8 cellular contexts compared by ENCODE assay signal in the genomic region with DNA sequence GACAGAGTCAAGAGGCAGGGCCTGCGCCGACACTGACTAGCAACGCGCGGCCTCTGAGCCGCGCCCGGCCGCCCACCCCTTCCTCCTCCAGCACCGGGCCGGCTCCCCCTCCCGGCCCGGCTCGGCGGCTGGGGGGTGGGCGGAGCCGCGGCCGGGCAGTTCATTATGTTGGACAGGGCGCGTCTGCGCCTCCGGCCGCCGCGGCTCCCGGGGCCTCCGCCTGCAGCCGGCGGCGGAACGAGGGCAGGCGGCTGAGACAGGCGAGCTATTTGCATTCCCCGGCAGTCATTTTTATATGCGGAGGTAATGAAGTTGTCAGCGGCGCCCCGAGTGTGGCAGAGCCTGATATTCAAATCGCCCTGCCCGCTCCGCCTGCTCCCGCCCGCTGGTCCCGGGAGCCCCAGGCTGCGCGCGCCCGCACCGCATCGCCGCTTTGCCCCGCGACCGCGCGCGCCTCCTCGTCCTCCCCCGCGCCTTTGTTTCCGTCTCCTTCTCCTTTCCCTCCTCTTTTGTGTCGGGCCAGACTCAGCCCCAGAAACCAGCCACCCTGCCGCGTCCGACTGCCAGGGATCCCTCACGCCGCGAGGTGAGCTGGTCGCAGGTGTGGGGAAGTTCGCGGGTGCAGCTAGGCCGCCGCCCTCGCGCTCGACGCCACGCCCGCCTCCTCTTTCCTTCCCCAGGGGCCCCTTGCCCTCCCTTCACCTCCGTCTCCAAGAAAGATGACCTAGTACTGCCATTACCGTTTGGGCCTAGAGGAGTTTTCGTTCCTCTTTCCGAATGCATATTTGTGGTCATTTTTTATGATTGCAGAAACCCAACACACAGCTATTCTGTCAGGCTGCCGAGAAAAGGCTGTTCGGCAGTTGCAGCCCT.
DNase-seq lines count a peak whose midpoint lies in the region; TF ChIP-seq lines count a peak whose summit lies in the region.

No MANE protein-coding gene starts in this region.

- no peaks in the 10 kb centered on the region for H4K20me1 ChIP-seq in GM23248 (ENCODE audit: insufficient read depth)

- 1% methylated on average over 51 to 71 of the region's 86 CpGs for WGBS in GM23248 (ENCODE audit: low coverage in 1 of 2, low lambda C conversion rate in 2 of 2, missing lambda C conversion rate in 2 of 2), 2 experiments
- WGBS in iPS DF 6.9 (ENCODE audit: insufficient coverage, insufficient read length): no CpG with 5 or more reads among the region's 86 CpGs

- H3K36me3 ChIP-seq in GM23248 (ENCODE audit: low read depth): no peaks in the 10 kb centered on the region
- no peaks in the 10 kb centered on the region for H3K36me3 ChIP-seq in iPS DF 6.9 (ENCODE audit: control insufficient read depth, insufficient read depth, low read length)

- DNase-seq in GM10248 (ENCODE audit: extremely low spot score) (peak; percentile 87), GM23248 (peak; percentile 73), KG1 (lab: John Stamatoyannopoulos, UW) (peak; percentile 81), SHP77 treated with DMSO at 0.1 percent for 48 hours (lab: John Stamatoyannopoulos, UW) (peak; percentile 48), astrocyte of the hippocampus (ENCODE audit: low read depth, low spot score) (peak; percentile 82), iPS DF 6.9 (ENCODE audit: low read depth, low spot score) (no peak), renal cortical epithelial cell (ENCODE audit: low read depth) (peak; percentile 37)
- DNase-seq in NK-92 treated with Interleukin-12 subunit alpha and Interleukin-12 subunit beta, amount 100 ng/mL, for 24 hours (lab: John Stamatoyannopoulos, UW): no peak

- H3K4me3 ChIP-seq in GM23248: peak overlapping the region; percentile 75
- peak overlapping the region; percentile 91 for H3K4me3 ChIP-seq in iPS DF 6.9 (ENCODE audit: low read length)

- H3K4me1 ChIP-seq in GM23248 (ENCODE audit: insufficient read depth) (0 out of 2 replicates have a peak, but pooled peaks cover 5% of the 10 kb centered on the region), iPS DF 6.9 (ENCODE audit: control insufficient read depth, insufficient read depth, low read length) (0 out of 2 replicates have a peak, but pooled peaks cover 2% of the 10 kb centered on the region)

- H3K79me2 ChIP-seq in GM23248 (ENCODE audit: insufficient read depth): no peaks in the 10 kb centered on the region

- no peaks in the 10 kb centered on the region for H3F3A ChIP-seq in GM23248 (ENCODE audit: insufficient read depth)

- CTCF ChIA-PET in GM10248 (lab: Yijun Ruan, JAX): interaction anchor here (1.0 to 4.6 kb wide), 18 partner anchors 8 to 308 kb away, joined by 3 to 22 read pairs (median 4); no protein-coding TSS in a partner anchor

- H3K27me3 ChIP-seq in GM23248 (replicated peaks; ENCODE audit: insufficient read depth): no peaks in the 10 kb centered on the region
- H3K27me3 ChIP-seq in iPS DF 6.9 (ENCODE audit: control insufficient read depth, insufficient read depth, low read length): no peaks in the 10 kb centered on the region

- H3K27ac ChIP-seq in GM23248 (no peak overlapping the region), iPS DF 6.9 (ENCODE audit: low read length) (no peak overlapping the region)

- peak overlapping the region; percentile 76 for H3K4me2 ChIP-seq in GM23248 (ENCODE audit: unreplicated experiment)

- H2AFZ ChIP-seq in GM23248: peak overlapping the region; percentile 92

- H3K9me3 ChIP-seq in GM23248 (ENCODE audit: low read depth) (no peaks in the 10 kb centered on the region), iPS DF 6.9 (ENCODE audit: control insufficient read depth, insufficient read depth, low read length) (no peaks in the 10 kb centered on the region)

- in situ Hi-C loops in GM23248 (cut with MboI): no loop called here

- H3K9me2 ChIP-seq in GM23248 (ENCODE audit: insufficient read depth): no peaks in the 10 kb centered on the region

- POLR2A ChIA-PET in GM10248 (lab: Yijun Ruan, JAX): interaction anchor here (0.7 kb wide), 1 partner anchor 24 kb away, joined by 3 read pairs; no protein-coding TSS in a partner anchor

- no peak for TF ChIP-seq CTCF in GM10248 (IDR thresholded peaks at IDR 0.05; ENCODE audit: control extremely low read depth, extremely low read depth, low read depth, missing control alignments)

- peak overlapping the region; percentile 70 for H3K9ac ChIP-seq in GM23248

Comparison
In these comparisons a context has a peak if more than half of its experiments do, and no peak if none do; other contexts are left out.
1. DNase-seq: peak in GM10248 (single experiment), GM23248 (single experiment), KG1 (single experiment), SHP77 treated with DMSO at 0.1 percent for 48 hours (single experiment), astrocyte of the hippocampus (single experiment) and renal cortical epithelial cell (single experiment); none in iPS DF 6.9 (single experiment) and NK-92 treated with Interleukin-12 subunit alpha and Interleukin-12 subunit beta, amount 100 ng/mL, for 24 hours (single experiment).